In the genomic region with DNA sequence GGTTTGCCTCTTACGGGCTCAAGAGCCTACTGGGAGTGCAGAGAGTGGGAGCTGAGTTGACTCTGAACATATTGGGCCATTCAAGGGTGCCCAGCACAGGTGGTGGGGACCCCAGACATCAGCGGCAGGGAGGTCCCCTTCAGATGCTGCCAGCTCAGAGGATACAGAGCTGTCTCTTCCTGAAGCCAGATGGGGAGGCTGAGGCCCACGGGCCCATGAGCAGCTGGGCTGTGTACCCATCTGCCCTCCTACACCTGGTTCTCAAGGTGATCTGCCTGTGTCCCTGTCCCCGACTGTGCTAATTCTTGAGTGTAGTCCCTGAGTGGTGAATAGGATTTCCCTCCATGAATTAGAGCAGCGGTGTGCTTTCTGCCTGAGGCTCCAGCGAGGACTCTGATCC, we compare ENCODE assay signal across 13 cellular contexts.
DNase-seq lines count a peak whose midpoint lies in the region; ATAC-seq and TF ChIP-seq lines count a peak whose summit lies in the region.
"Had no signal": no experiment of that assay in that cellular context is flagged by ENCODE, and none has a peak within 500 bp of the region (broad histone marks: within the 10 kb centered on the region; RNA-seq: fewer than 3 reads in every experiment).

No MANE protein-coding gene starts in this region.

- H3K27me3 Mint-ChIP-seq in T-helper 17 cell = no peaks in the 10 kb centered on the region
- no peaks in the 10 kb centered on the region for H3K27me3 Mint-ChIP-seq in CD8-positive, alpha-beta memory T cell
- H3K27me3 Mint-ChIP-seq: activated naive CD4-positive, alpha-beta T cell treated with anti-CD3 and anti-CD28 coated beads, Interleukin-2, amount 50 U/mL, for 24 hours had no signal

- CTCF ChIA-PET in CD8-positive, alpha-beta memory T cell (lab: Charles Lee) = no interaction called here

- peak overlapping the region; percentile 7 for H3K27ac ChIP-seq in left ventricle myocardium inferior (replicated peaks)
- H3K27ac ChIP-seq in lower lobe of right lung = peak overlapping the region; percentile 61
- H3K27ac ChIP-seq in upper lobe of right lung = peak overlapping the region; percentile 66
- H3K27ac ChIP-seq in CD8-positive, alpha-beta memory T cell (ENCODE audit: low read depth, low read length) = no peak overlapping the region

- DNase-seq in left ventricle myocardium inferior = no peak
- no peak for DNase-seq in Right ventricle myocardium inferior (ENCODE audit: missing footprints)
- DNase-seq in T-helper 17 cell = no peak
- no peak for DNase-seq in lower lobe of right lung
- no peak for DNase-seq in upper lobe of right lung
- DNase-seq in left lobe of liver (ENCODE audit: low spot score) = no peak
- no peak for DNase-seq in CD8-positive, alpha-beta memory T cell
- DNase-seq in DMS153 (lab: John Stamatoyannopoulos, UW) = no peak
- DNase-seq: activated CD4-positive, CD25-positive, alpha-beta regulatory T cell treated with anti-CD3 and anti-CD28 coated beads, Interleukin-2, amount 50 U/mL, for 72 hours; CD8-positive, alpha-beta T cell; dorsolateral prefrontal cortex had no signal

- ATAC-seq in Right ventricle myocardium inferior (no peak), T-helper 17 cell (no peak), lower lobe of right lung (no peak), upper lobe of right lung (no peak), left lobe of liver (no peak)
- ATAC-seq: CD8-positive, alpha-beta T cell; stimulated activated memory B cell treated with anti-CD40 and anti-IgM and Interleukin-4, amounts not matched to agents 10 μg/mL and 1 μg/mL and 100 μg/mL, for 72 hours had no signal

- H3K36me3 ChIP-seq in left ventricle myocardium inferior (no peaks in the 10 kb centered on the region), lower lobe of right lung (no peaks in the 10 kb centered on the region), upper lobe of right lung (peaks cover 7% of the 10 kb centered on the region)
- H3K36me3 ChIP-seq in CD8-positive, alpha-beta memory T cell (ENCODE audit: insufficient read depth, low read length) = no peaks in the 10 kb centered on the region

- H3K9me3 ChIP-seq in left ventricle myocardium inferior (replicated peaks) = no peaks in the 10 kb centered on the region
- no peaks in the 10 kb centered on the region for H3K9me3 ChIP-seq in T-helper 17 cell (ENCODE audit: control insufficient read depth, low read length, poor library complexity, severe bottlenecking)
- H3K9me3 ChIP-seq in lower lobe of right lung = no peaks in the 10 kb centered on the region
- H3K9me3 ChIP-seq in upper lobe of right lung = no peaks in the 10 kb centered on the region
- H3K9me3 ChIP-seq in CD8-positive, alpha-beta memory T cell (ENCODE audit: low read length) = no peaks in the 10 kb centered on the region

- H3K4me1 ChIP-seq in left ventricle myocardium inferior (peaks cover 61% of the 10 kb centered on the region), lower lobe of right lung (peaks cover 40% of the 10 kb centered on the region), upper lobe of right lung (peaks cover 35% of the 10 kb centered on the region)
- no peaks in the 10 kb centered on the region for H3K4me1 ChIP-seq in CD8-positive, alpha-beta memory T cell (ENCODE audit: insufficient read depth, low read length)

- H3K27ac Mint-ChIP-seq in T-helper 17 cell = peak overlapping the region; percentile 95
- peak overlapping the region in 1 of 8 donors; percentile 18 for H3K27ac Mint-ChIP-seq in CD8-positive, alpha-beta memory T cell
- H3K27ac Mint-ChIP-seq: activated naive CD4-positive, alpha-beta T cell treated with anti-CD3 and anti-CD28 coated beads, Interleukin-2, amount 50 U/mL, for 24 hours; CD8-positive, alpha-beta T cell; stimulated activated memory B cell treated with anti-CD40 and anti-IgM and Interleukin-4, amounts not matched to agents 10 μg/mL and 1 μg/mL and 100 μg/mL, for 72 hours had no signal

- no peak overlapping the region for H3K4me3 ChIP-seq in left ventricle myocardium inferior
- no peak overlapping the region for H3K4me3 ChIP-seq in lower lobe of right lung
- H3K4me3 ChIP-seq in upper lobe of right lung = no peak overlapping the region
- no peak overlapping the region for H3K4me3 ChIP-seq in CD8-positive, alpha-beta memory T cell (ENCODE audit: low read length)
- H3K4me3 ChIP-seq: dorsolateral prefrontal cortex had no signal

- H3K27me3 ChIP-seq in left ventricle myocardium inferior (ENCODE audit: low read depth) (no peaks in the 10 kb centered on the region), lower lobe of right lung (ENCODE audit: low read depth) (no peaks in the 10 kb centered on the region), upper lobe of right lung (no peaks in the 10 kb centered on the region)
- H3K27me3 ChIP-seq in CD8-positive, alpha-beta memory T cell (ENCODE audit: insufficient read depth, low read length, poor library complexity, severe bottlenecking) = no peaks in the 10 kb centered on the region
- H3K27me3 ChIP-seq: dorsolateral prefrontal cortex had no signal

- intact Hi-C loops in left ventricle myocardium inferior (cut with micrococcal nuclease) (no loop called here), Right ventricle myocardium inferior (cut with DNase I) (no loop called here), lower lobe of right lung (cut with DNase I) (no loop called here), upper lobe of right lung (cut with DNase I) (no loop called here)

- peaks cover 33% of the 10 kb centered on the region for H3K4me1 Mint-ChIP-seq in T-helper 17 cell
- H3K4me1 Mint-ChIP-seq in CD8-positive, alpha-beta memory T cell = peaks cover 8 to 40% (median 13%) of the 10 kb centered on the region in 3 donors

- H3K4me3 Mint-ChIP-seq in T-helper 17 cell = no peak overlapping the region
- H3K4me3 Mint-ChIP-seq in CD8-positive, alpha-beta memory T cell = peak overlapping the region in 1 of 7 donors; percentile 0
- H3K4me3 Mint-ChIP-seq: activated naive CD4-positive, alpha-beta T cell treated with anti-CD3 and anti-CD28 coated beads, Interleukin-2, amount 50 U/mL, for 24 hours; CD8-positive, alpha-beta T cell; stimulated activated memory B cell treated with anti-CD40 and anti-IgM and Interleukin-4, amounts not matched to agents 10 μg/mL and 1 μg/mL and 100 μg/mL, for 72 hours had no signal

- POLR2A ChIA-PET in CD8-positive, alpha-beta memory T cell (lab: Charles Lee) = no interaction called here

- no peaks in the 10 kb centered on the region for H3K9me3 Mint-ChIP-seq in CD8-positive, alpha-beta memory T cell
- H3K9me3 Mint-ChIP-seq: activated naive CD4-positive, alpha-beta T cell treated with anti-CD3 and anti-CD28 coated beads, Interleukin-2, amount 50 U/mL, for 24 hours; CD8-positive, alpha-beta T cell; stimulated activated memory B cell treated with anti-CD40 and anti-IgM and Interleukin-4, amounts not matched to agents 10 μg/mL and 1 μg/mL and 100 μg/mL, for 72 hours had no signal

- no peak for TF ChIP-seq CTCF in left ventricle myocardium inferior (IDR thresholded peaks at IDR 0.05; ENCODE audit: borderline replicate concordance)
- no peak for TF ChIP-seq CTCF in lower lobe of right lung (IDR thresholded peaks at IDR 0.05)
- TF ChIP-seq CTCF in upper lobe of right lung (IDR thresholded peaks at IDR 0.05) = no peak

- peaks cover 4% of the 10 kb centered on the region for H3K36me3 Mint-ChIP-seq in T-helper 17 cell (ENCODE audit: low read depth)
- peaks cover 0 to 4% (median 0%) of the 10 kb centered on the region in 3 donors for H3K36me3 Mint-ChIP-seq in CD8-positive, alpha-beta memory T cell
- H3K36me3 Mint-ChIP-seq: activated naive CD4-positive, alpha-beta T cell treated with anti-CD3 and anti-CD28 coated beads, Interleukin-2, amount 50 U/mL, for 24 hours; CD8-positive, alpha-beta T cell; stimulated activated memory B cell treated with anti-CD40 and anti-IgM and Interleukin-4, amounts not matched to agents 10 μg/mL and 1 μg/mL and 100 μg/mL, for 72 hours had no signal
